In genomic region chr2:43333096-43333655, GRCh38 we compare ENCODE assay signal across 11 cellular contexts.
DNase-seq lines count a peak whose midpoint lies in the region; ATAC-seq and TF ChIP-seq lines count a peak whose summit lies in the region.
"Had no signal": no experiment of that assay in that cellular context is flagged by ENCODE, and none has a peak within 500 bp of the region (broad histone marks: within the 10 kb centered on the region; RNA-seq: fewer than 3 reads in every experiment).

No MANE protein-coding gene starts in this region.

- H3K4me2 ChIP-seq in fibroblast of lung (ENCODE audit: extremely low read depth, insufficient read depth, low read length) = peak overlapping the region; percentile 78

- H3K79me2 ChIP-seq in ACC112 (ENCODE audit: control insufficient read depth, insufficient read depth, low read length, unreplicated experiment) (no peaks in the 10 kb centered on the region), fibroblast of lung (ENCODE audit: control insufficient read depth, insufficient read depth, low read length) (no peaks in the 10 kb centered on the region)

- no peaks in the 10 kb centered on the region for H4K20me1 ChIP-seq in fibroblast of lung (ENCODE audit: control insufficient read depth, extremely low read depth, insufficient read depth, low read length)

- ATAC-seq in HG03571 (IDR thresholded peaks at IDR 0.05; ENCODE audit: unreplicated experiment) = no peak

- H3K27ac ChIP-seq in ACC112 (ENCODE audit: low read depth, low read length) = peak overlapping the region; percentile 54
- peak overlapping the region in 3 of 4 donors; percentile 20 to 68 (median 25) for H3K27ac ChIP-seq in Peyer's patch
- H3K27ac ChIP-seq in fibroblast of lung (ENCODE audit: insufficient read depth, low read length) = peak overlapping the region; percentile 37
- H3K27ac ChIP-seq in prostate gland = peak overlapping the region; percentile 53 to 58

- no peak for TF ChIP-seq CTCF in Peyer's patch (IDR thresholded peaks at IDR 0.05)
- no peak for TF ChIP-seq CTCF in fibroblast of lung (conservative IDR thresholded peaks at IDR 0.05 in 1 of 2, IDR thresholded peaks at IDR 0.05 in 1 of 2; ENCODE audit: low read depth in 1 of 2, low read length in 2 of 2)
- no peak for TF ChIP-seq CTCF in prostate gland (IDR thresholded peaks at IDR 0.05)
- no peak for TF ChIP-seq CTCF in foreskin fibroblast (IDR thresholded peaks at IDR 0.05; ENCODE audit: low read depth, low read length)

- H3K4me3 ChIP-seq in ACC112 (ENCODE audit: low read depth, low read length) (peak overlapping the region; percentile 42), Peyer's patch (no peak overlapping the region), fibroblast of lung (replicated peaks in 1 of 4; ENCODE audit: control extremely low read depth in 1 of 4, insufficient read depth in 1 of 4, low read depth in 3 of 4, low read length in 4 of 4) (peak overlapping the region in 2 of 4 experiments; percentile 3 to 5), prostate gland (no peak overlapping the region), foreskin fibroblast (ENCODE audit: low read depth in 1 of 2, low read length in 2 of 2) (no peak overlapping the region)

- 13% methylated on average over 6 of the region's 6 CpGs for whole genome bisulfite sequencing in prostate gland

- intact Hi-C loops in prostate gland (cut with DNase I) = no loop called here

- H3K36me3 ChIP-seq in ACC112 (ENCODE audit: insufficient read depth, low read length) (no peaks in the 10 kb centered on the region), Peyer's patch (no peaks in the 10 kb centered on the region), fibroblast of lung (ENCODE audit: control insufficient read depth, insufficient read depth, low read length) (no peaks in the 10 kb centered on the region), prostate gland (no peaks in the 10 kb centered on the region)

- H3K4me1 ChIP-seq in ACC112 (ENCODE audit: control insufficient read depth, insufficient read depth, low read length, unreplicated experiment) (peaks cover 16% of the 10 kb centered on the region), Peyer's patch (no peaks in the 10 kb centered on the region), fibroblast of lung (ENCODE audit: control insufficient read depth, extremely low read depth, insufficient read depth, low read length) (peaks cover 17% of the 10 kb centered on the region), prostate gland (replicated peaks) (peaks cover 6% of the 10 kb centered on the region)

- DNase-seq in Peyer's patch (no peak), fibroblast of lung (ENCODE audit: low read depth in 2 of 2) (no peak), prostate gland (ENCODE audit: low spot score) (peak; percentile 62), foreskin fibroblast (no peak), HuH-7.5 (ENCODE audit: low spot score) (no peak), NCI-H510A treated with DMSO at 0.1 percent for 48 hours (lab: John Stamatoyannopoulos, UW) (no peak)
- DNase-seq: activated naive CD4-positive, alpha-beta T cell; Karpas-422; nephron progenitor cell had no signal

- TF ChIP-seq POLR2A in Peyer's patch (IDR thresholded peaks at IDR 0.05) (no peak), prostate gland (IDR thresholded peaks at IDR 0.05) (no peak)

- peak overlapping the region; percentile 42 for H2AFZ ChIP-seq in ACC112 (ENCODE audit: low read length, unreplicated experiment)
- peak overlapping the region; percentile 27 for H2AFZ ChIP-seq in fibroblast of lung (ENCODE audit: low read length)

- no peaks in the 10 kb centered on the region for H3K27me3 ChIP-seq in ACC112 (ENCODE audit: insufficient read depth, low read length)
- H3K27me3 ChIP-seq in Peyer's patch = no peaks in the 10 kb centered on the region
- no peaks in the 10 kb centered on the region for H3K27me3 ChIP-seq in fibroblast of lung (ENCODE audit: control insufficient read depth, insufficient read depth, low read length)
- H3K27me3 ChIP-seq in prostate gland (replicated peaks; ENCODE audit: insufficient read depth) = no peaks in the 10 kb centered on the region

- no peaks in the 10 kb centered on the region for H3K9me3 ChIP-seq in Peyer's patch
- no peaks in the 10 kb centered on the region for H3K9me3 ChIP-seq in fibroblast of lung (ENCODE audit: control insufficient read depth, insufficient read depth, low read depth, low read length)
- H3K9me3 ChIP-seq in prostate gland = no peaks in the 10 kb centered on the region

- H3K9ac ChIP-seq in fibroblast of lung (ENCODE audit: insufficient read depth, low read length) = no peak overlapping the region
